Comparison of ENCODE assay signal across 10 cellular contexts in the genomic region with DNA sequence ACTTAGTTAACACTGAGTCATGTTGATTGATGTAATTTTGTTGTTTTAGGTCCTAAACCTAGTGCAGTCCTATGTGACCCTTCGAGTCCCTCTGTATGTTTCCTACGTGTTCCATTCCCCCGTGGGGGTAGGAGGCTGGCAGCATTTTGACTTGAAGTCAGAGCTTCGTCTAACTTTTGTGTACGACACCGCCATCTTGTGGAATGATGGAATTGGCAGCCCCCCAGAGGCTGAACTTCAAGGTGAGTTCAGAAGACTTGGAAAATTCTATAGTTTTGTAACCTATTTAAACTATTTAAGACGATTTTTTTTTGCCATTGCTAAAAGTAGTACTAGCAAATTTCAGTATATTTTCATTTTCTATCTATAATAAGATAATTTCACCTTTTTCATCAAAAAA.
A peak's percentile ranks its signal among the peaks of the same experiment; 100 is the strongest.
DNase-seq lines count a peak whose midpoint lies in the region; ATAC-seq and TF ChIP-seq lines count a peak whose summit lies in the region.
"Had no signal": no experiment of that assay in that cellular context is flagged by ENCODE, and none has a peak within 500 bp of the region (broad histone marks: within the 10 kb centered on the region; RNA-seq: fewer than 3 reads in every experiment).

No MANE protein-coding gene starts in this region.

- H4K8ac ChIP-seq in H9 (replicated peaks; ENCODE audit: insufficient read length, low read depth, low read length): no peak overlapping the region

- no peaks in the 10 kb centered on the region for H4K20me1 ChIP-seq in H9 (ENCODE audit: control insufficient read depth, insufficient read depth, insufficient read length)

- H2BK20ac ChIP-seq in H9 (ENCODE audit: low read depth, low read length, poor library complexity, severe bottlenecking): no peak overlapping the region

- intact Hi-C loops in left ventricle myocardium superior (cut with micrococcal nuclease): no loop called here
- intact Hi-C loops in tibial artery (cut with DNase I; ENCODE audit: low total_unique reads): no loop called here

- H3K4me1 ChIP-seq in H9 (ENCODE audit: insufficient read depth, low read length): no peaks in the 10 kb centered on the region
- H3K4me1 ChIP-seq in tibial artery: no peaks in the 10 kb centered on the region

- no peak overlapping the region for H3K4ac ChIP-seq in H9 (ENCODE audit: low read depth, low read length)

- H3K14ac ChIP-seq in H9 (ENCODE audit: insufficient read depth, low read length): no peak overlapping the region

- H2BK5ac ChIP-seq in H9 (ENCODE audit: insufficient read length, low read length): no peak overlapping the region

- ATAC-seq in left ventricle myocardium superior: no peak
- no peak for ATAC-seq in HG03095 (IDR thresholded peaks at IDR 0.05; ENCODE audit: unreplicated experiment)

- H3K23me2 ChIP-seq in H9 (ENCODE audit: insufficient read length, low read depth, low read length, poor library complexity, severe bottlenecking): no peaks in the 10 kb centered on the region

- H3K9me3 Mint-ChIP-seq in H9: no peaks in the 10 kb centered on the region
- H3K9me3 Mint-ChIP-seq: stimulated activated naive CD8-positive, alpha-beta T cell treated with anti-CD3 and anti-CD28 coated beads, Interleukin-15, Interleukin-2, amounts not matched to agents 100 ng/mL and 50 ng/mL, for 24 hours had no signal

- no peak overlapping the region for H2AFZ ChIP-seq in H9 (ENCODE audit: low read length)

- H3K27ac Mint-ChIP-seq in H9: no peak overlapping the region
- H3K27ac Mint-ChIP-seq: activated naive CD8-positive, alpha-beta T cell; stimulated activated naive CD8-positive, alpha-beta T cell treated with anti-CD3 and anti-CD28 coated beads, Interleukin-15, Interleukin-2, amounts not matched to agents 100 ng/mL and 50 ng/mL, for 24 hours had no signal

- H3K23ac ChIP-seq in H9 (ENCODE audit: insufficient read length, low read depth, low read length): no peak overlapping the region

- H3K27me3 Mint-ChIP-seq in H9 (ENCODE audit: low read depth): no peaks in the 10 kb centered on the region

- no peak overlapping the region for H3K4me2 ChIP-seq in H9 (ENCODE audit: insufficient read depth, insufficient read length, low read length)

- H3K9me3 ChIP-seq in H9 (ENCODE audit: control insufficient read depth, low read depth, low read length) (no peaks in the 10 kb centered on the region), tibial artery (no peaks in the 10 kb centered on the region)

- H3K79me1 ChIP-seq in H9 (ENCODE audit: insufficient read depth, low read depth, low read length, poor library complexity, severe bottlenecking): no peaks in the 10 kb centered on the region

- H4K91ac ChIP-seq in H9 (ENCODE audit: insufficient read length, low read depth, low read length): no peak overlapping the region

- no peak overlapping the region for H4K5ac ChIP-seq in H9 (ENCODE audit: insufficient read length, low read depth, low read length)

- H2BK12ac ChIP-seq in H9 (ENCODE audit: insufficient read length, low read depth, low read length): no peak overlapping the region

- peak; percentile 78 for TF ChIP-seq CTCF in GM06990 (IDR thresholded peaks at IDR 0.05; ENCODE audit: insufficient read depth, low read length, poor library complexity, severe bottlenecking)
- TF ChIP-seq CTCF in H9 (conservative IDR thresholded peaks at IDR 0.05): peak; percentile 89
- TF ChIP-seq CTCF in tibial artery (IDR thresholded peaks at IDR 0.05): peak in 1 of 2 experiments; percentile 7

- H3K18ac ChIP-seq in H9 (ENCODE audit: insufficient read length, low read depth, low read length): no peak overlapping the region

- H3K36me3 ChIP-seq in GM06990 (ENCODE audit: control insufficient read depth, insufficient read depth, low read length) (no peaks in the 10 kb centered on the region), tibial artery (no peaks in the 10 kb centered on the region)

- H3K4me3 ChIP-seq in GM06990 (replicated peaks; ENCODE audit: low read depth, low read length): no peak overlapping the region
- no peak overlapping the region for H3K4me3 ChIP-seq in tibial artery

- H3K79me2 ChIP-seq in H9 (ENCODE audit: insufficient read depth, low read length): no peaks in the 10 kb centered on the region

- peaks cover 0 to 5% (median 2%) of the 10 kb centered on the region in 3 experiments; a peak in 2 of 7 replicates for H3K36me3 Mint-ChIP-seq in H9 (ENCODE audit: insufficient read depth in 1 of 3, low read depth in 3 of 3)
- H3K36me3 Mint-ChIP-seq: activated naive CD8-positive, alpha-beta T cell had no signal

- H3T11ph ChIP-seq in H9 (ENCODE audit: low read length): no peak overlapping the region

- no peaks in the 10 kb centered on the region for H3K27me3 ChIP-seq in GM06990 (replicated peaks; ENCODE audit: control insufficient read depth, insufficient read depth, low read length)
- H3K27me3 ChIP-seq in H9 (ENCODE audit: insufficient read depth, low read length): no peaks in the 10 kb centered on the region
- H3K27me3 ChIP-seq in tibial artery: no peaks in the 10 kb centered on the region

- H3K9ac ChIP-seq in H9 (ENCODE audit: extremely low read depth, insufficient read length, low read length): no peak overlapping the region

- H3K4me3 Mint-ChIP-seq in H9: no peak overlapping the region; a peak in 1 of 5 replicates
- H3K4me3 Mint-ChIP-seq: activated naive CD8-positive, alpha-beta T cell; stimulated activated naive CD8-positive, alpha-beta T cell treated with anti-CD3 and anti-CD28 coated beads, Interleukin-15, Interleukin-2, amounts not matched to agents 100 ng/mL and 50 ng/mL, for 24 hours had no signal

- DNase-seq in GM06990 (ENCODE audit: extremely low read depth, insufficient read length) (no peak), H9 (peak; percentile 67), NCI-H2081 (lab: John Stamatoyannopoulos, UW) (peak; percentile 55 to 66), activated T-cell treated with anti-CD3 and anti-CD28 coated beads for 48 hours (ENCODE audit: low read depth) (peak; percentile 25), left ventricle myocardium superior (peak; percentile 36), tibial artery (no peak)
- DNase-seq in stimulated activated CD4-positive, alpha-beta T cell treated with anti-CD3 and anti-CD28 coated beads, Interleukin-12 subunit alpha, Interleukin-12 subunit beta, amount 100 ng/mL, for 24 hours (ENCODE audit: low read depth in 2 of 2): peak; percentile 2 to 15

- H3K27ac ChIP-seq in H9 (ENCODE audit: insufficient read length, low read depth, low read length) (no peak overlapping the region), tibial artery (no peak overlapping the region)

- no CpG with 5 or more reads among the region's 7 CpGs for WGBS in H9 (ENCODE audit: extremely low coverage, insufficient read length, low lambda C conversion rate)

- H2AK5ac ChIP-seq in H9 (ENCODE audit: insufficient read length, low read length): no peak overlapping the region

- H3K4me1 Mint-ChIP-seq in H9: peaks cover 0 to 2% of the 10 kb centered on the region in 2 experiments; a peak in 1 of 4 replicates

- H2BK120ac ChIP-seq in H9 (ENCODE audit: low read depth, low read length, poor library complexity, severe bottlenecking): no peak overlapping the region

- H2BK15ac ChIP-seq in H9 (ENCODE audit: low read depth, low read length): no peak overlapping the region

- no peak overlapping the region for H3K56ac ChIP-seq in H9 (ENCODE audit: insufficient read length, low read depth, low read length)

Comparison
In these comparisons a context has a peak if more than half of its experiments do, and no peak if none do; other contexts are left out.
1. DNase-seq: peak in H9 (single experiment), NCI-H2081 (2 of 2), activated T-cell treated with anti-CD3 and anti-CD28 coated beads for 48 hours (single experiment), left ventricle myocardium superior (single experiment) and stimulated activated CD4-positive, alpha-beta T cell treated with anti-CD3 and anti-CD28 coated beads, Interleukin-12 subunit alpha, Interleukin-12 subunit beta, amount 100 ng/mL, for 24 hours (2 of 2); none in GM06990 (single experiment) and tibial artery (0 of 2).